In the genomic region with DNA sequence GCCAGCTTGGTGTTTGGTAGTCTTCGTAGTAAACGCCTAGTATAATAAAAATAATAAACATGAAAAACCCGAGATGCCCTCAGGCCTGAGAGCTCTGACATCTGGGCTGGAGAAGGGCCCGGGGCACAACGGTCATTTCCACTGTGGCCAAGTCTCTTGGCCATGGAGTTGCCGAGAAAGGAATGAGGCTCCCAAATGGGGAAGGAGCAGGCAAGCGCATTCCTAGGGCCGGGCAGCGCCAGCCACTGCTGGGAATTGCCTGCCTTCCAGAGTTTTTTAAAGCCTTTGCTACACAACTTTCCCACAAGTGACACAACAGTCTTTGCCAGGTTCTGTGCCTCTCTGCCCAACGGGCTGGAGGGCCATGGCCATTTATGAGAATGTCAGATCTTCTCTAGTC, we compare ENCODE assay signal across 17 cellular contexts.
DNase-seq lines count a peak whose midpoint lies in the region; ATAC-seq and TF ChIP-seq lines count a peak whose summit lies in the region.
"Had no signal": no experiment of that assay in that cellular context is flagged by ENCODE, and none has a peak within 500 bp of the region (broad histone marks: within the 10 kb centered on the region; RNA-seq: fewer than 3 reads in every experiment).

No MANE protein-coding gene starts in this region.

- H3K27ac ChIP-seq in skeletal muscle tissue (ENCODE audit: low read depth, low read length): no peak overlapping the region
- no peak overlapping the region for H3K27ac ChIP-seq in uterus

- H3K27me3 Mint-ChIP-seq in MCF 10A (ENCODE audit: insufficient read depth, unreplicated experiment): no peaks in the 10 kb centered on the region
- H3K27me3 Mint-ChIP-seq: activated CD8-positive, alpha-beta memory T cell treated with anti-CD3 and anti-CD28 coated beads, Interleukin-2, amount 10 ng/mL, durations not matched to agents 7 days and 5 days had no signal

- H3K4me3 Mint-ChIP-seq in MCF 10A (ENCODE audit: unreplicated experiment): no peak overlapping the region
- H3K4me3 Mint-ChIP-seq: activated CD8-positive, alpha-beta memory T cell treated with anti-CD3 and anti-CD28 coated beads, Interleukin-2, amount 10 ng/mL, durations not matched to agents 7 days and 5 days; CD4-positive, alpha-beta memory T cell; naive thymus-derived CD8-positive, alpha-beta T cell had no signal

- H3K9me3 Mint-ChIP-seq in MCF 10A (ENCODE audit: unreplicated experiment): no peaks in the 10 kb centered on the region
- H3K9me3 Mint-ChIP-seq: activated T-helper 2 cell treated with anti-CD3 and anti-CD28 coated beads, Interferon-gamma antibody, Interleukin-2, Interleukin-4, amounts not matched to agents 10 μg/mL and 5 μg/mL and 100 μg/mL, durations not matched to agents 14 hours and 24 hours and 36 hours; CD4-positive, alpha-beta memory T cell; naive thymus-derived CD8-positive, alpha-beta T cell had no signal

- TF ChIP-seq CTCF in MCF 10A (IDR thresholded peaks at IDR 0.05; ENCODE audit: unreplicated experiment): no peak
- TF ChIP-seq CTCF in uterus (IDR thresholded peaks at IDR 0.05): no peak
- no peak for TF ChIP-seq CTCF in lower leg skin (IDR thresholded peaks at IDR 0.05)

- CTCF ChIA-PET in MCF 10A (lab: Yijun Ruan, JAX): interaction anchor here (0.6 to 0.9 kb wide), 2 partner anchors 15 to 263 kb away, joined by 5 to 7 read pairs; no protein-coding TSS in a partner anchor

- H3K27me3 ChIP-seq in skeletal muscle tissue (ENCODE audit: control insufficient read depth in 3 of 3, insufficient read depth in 3 of 3, low read length in 3 of 3): no peaks in the 10 kb centered on the region
- H3K27me3 ChIP-seq in uterus: no peaks in the 10 kb centered on the region

- intact Hi-C loops in MCF 10A (cut with micrococcal nuclease): no loop called here
- intact Hi-C loops in uterus (cut with DNase I; ENCODE audit: low total_unique reads): no loop called here
- intact Hi-C loops in lower leg skin (cut with DNase I; ENCODE audit: low total_unique reads): no loop called here

- POLR2A ChIA-PET in MCF 10A (lab: Yijun Ruan, JAX): no interaction called here

- no peak for ATAC-seq in GM19463 (IDR thresholded peaks at IDR 0.05; ENCODE audit: unreplicated experiment)
- ATAC-seq: activated CD8-positive, alpha-beta memory T cell treated with anti-CD3 and anti-CD28 coated beads, Interleukin-2, amount 10 ng/mL, durations not matched to agents 7 days and 5 days; naive thymus-derived CD8-positive, alpha-beta T cell had no signal

- H3K27ac Mint-ChIP-seq in MCF 10A (ENCODE audit: low read depth, unreplicated experiment): peak overlapping the region; percentile 70
- H3K27ac Mint-ChIP-seq: activated CD8-positive, alpha-beta memory T cell treated with anti-CD3 and anti-CD28 coated beads, Interleukin-2, amount 10 ng/mL, durations not matched to agents 7 days and 5 days; activated T-helper 2 cell treated with anti-CD3 and anti-CD28 coated beads, Interferon-gamma antibody, Interleukin-2, Interleukin-4, amounts not matched to agents 10 μg/mL and 5 μg/mL and 100 μg/mL, durations not matched to agents 14 hours and 24 hours and 36 hours; naive thymus-derived CD8-positive, alpha-beta T cell had no signal

- peak overlapping the region in 1 of 3 donors; percentile 55 for H3K9ac ChIP-seq in skeletal muscle tissue (ENCODE audit: low read depth in 1 of 3, low read length in 3 of 3)

- no TSS peak for BruUV-seq in MCF 10A (replicated peaks; lab: Mats Ljungman, UMichigan)

- H3K4me1 ChIP-seq in skeletal muscle tissue (ENCODE audit: control insufficient read depth in 3 of 3, insufficient read depth in 3 of 3, low read length in 3 of 3) (peaks cover 60 to 72% (median 63%) of the 10 kb centered on the region in 3 donors), uterus (no peaks in the 10 kb centered on the region)

- peaks cover 5% of the 10 kb centered on the region for H3K36me3 Mint-ChIP-seq in MCF 10A (ENCODE audit: insufficient read depth, unreplicated experiment)
- H3K36me3 Mint-ChIP-seq: activated CD8-positive, alpha-beta memory T cell treated with anti-CD3 and anti-CD28 coated beads, Interleukin-2, amount 10 ng/mL, durations not matched to agents 7 days and 5 days; CD4-positive, alpha-beta memory T cell; naive thymus-derived CD8-positive, alpha-beta T cell had no signal

- no peak for TF ChIP-seq POLR2A in uterus (IDR thresholded peaks at IDR 0.05)
- no peak for TF ChIP-seq POLR2A in lower leg skin (IDR thresholded peaks at IDR 0.05)

- DNase-seq in GM04503 (ENCODE audit: low read depth): peak; percentile 44
- DNase-seq in MCF 10A (ENCODE audit: unreplicated experiment): no peak
- DNase-seq in iPS-NIHi11 (ENCODE audit: low spot score): peak; percentile 35
- no peak for DNase-seq in uterus
- no peak for DNase-seq in stimulated activated naive CD4-positive, alpha-beta T cell treated with Interleukin-2 at 50 U/mL for 16 hours (lab: John Stamatoyannopoulos, UW)
- no peak for DNase-seq in lower leg skin (ENCODE audit: low spot score in 2 of 2)
- DNase-seq: activated CD8-positive, alpha-beta memory T cell treated with anti-CD3 and anti-CD28 coated beads, Interleukin-2, amount 10 ng/mL, durations not matched to agents 7 days and 5 days; CD4-positive, alpha-beta memory T cell; erythroblast; Kasumi-1; naive thymus-derived CD8-positive, alpha-beta T cell; SW 1271 had no signal

- H3K9me3 ChIP-seq in skeletal muscle tissue (ENCODE audit: control insufficient read depth in 3 of 3, low read length in 3 of 3) (no peaks in the 10 kb centered on the region), uterus (no peaks in the 10 kb centered on the region)

- peak overlapping the region in 2 of 3 donors; percentile 9 to 24 for H3K4me3 ChIP-seq in skeletal muscle tissue (ENCODE audit: low read length in 3 of 3)
- no peak overlapping the region for H3K4me3 ChIP-seq in uterus
- no peak overlapping the region for H3K4me3 ChIP-seq in lower leg skin (ENCODE audit: low read depth, poor library complexity, severe bottlenecking)
- H3K4me3 ChIP-seq: lung, smooth muscle cell had no signal

- WGBS in lower leg skin, 2 donors: 51 to 70% methylated on average over 10 of the region's 10 CpGs

- peaks cover 0 to 4% (median 0%) of the 10 kb centered on the region in 3 donors for H3K36me3 ChIP-seq in skeletal muscle tissue (ENCODE audit: control insufficient read depth in 3 of 3, insufficient read depth in 3 of 3, low read length in 3 of 3)
- H3K36me3 ChIP-seq in uterus: no peaks in the 10 kb centered on the region

- peaks cover 7% of the 10 kb centered on the region for H3K4me1 Mint-ChIP-seq in MCF 10A (ENCODE audit: insufficient read depth, unreplicated experiment)
- H3K4me1 Mint-ChIP-seq: activated CD8-positive, alpha-beta memory T cell treated with anti-CD3 and anti-CD28 coated beads, Interleukin-2, amount 10 ng/mL, durations not matched to agents 7 days and 5 days; CD4-positive, alpha-beta memory T cell had no signal

Comparison
In these comparisons a context has a peak if more than half of its experiments do, and no peak if none do; other contexts are left out.
1. DNase-seq: peak in GM04503 (single experiment) and iPS-NIHi11 (single experiment); none in MCF 10A (single experiment), uterus (0 of 2), stimulated activated naive CD4-positive, alpha-beta T cell treated with Interleukin-2 at 50 U/mL for 16 hours (single experiment) and lower leg skin (0 of 2).
2. H3K4me3 ChIP-seq: peak in skeletal muscle tissue (2 of 3); none in uterus (0 of 2) and lower leg skin (single experiment).